29 cellular contexts compared by ENCODE assay signal in genomic region chr20:14727485-14728170, GRCh38.
"Had no signal": no experiment of that assay in that cellular context is flagged by ENCODE, and none has a peak within 500 bp of the region (broad histone marks: within the 10 kb centered on the region; RNA-seq: fewer than 3 reads in every experiment).

No MANE protein-coding gene starts in this region.

- H3K27ac Mint-ChIP-seq: effector memory CD8-positive, alpha-beta T cell; memory B cell; naive B cell; natural killer cell treated with Interleukin-12 subunit alpha and Interleukin-12 subunit beta and Interleukin-15 and Interleukin-18, amount 100 ng/mL, for 72 hours; progenitor cell of endocrine pancreas; stimulated activated effector memory CD8-positive, alpha-beta T cell treated with anti-CD3 and anti-CD28 coated beads, Interleukin-12 subunit alpha, Interleukin-12 subunit beta, amount 100 ng/mL, for 72 hours; type B pancreatic cell had no signal

- H3K36me3 ChIP-seq: esophagus squamous epithelium, gastroesophageal sphincter, heart left ventricle, neutrophil, pancreas, sigmoid colon, stomach, thyroid gland had no signal

- H3K4me2 ChIP-seq: hepatocyte had no signal

- H3K27me3 Mint-ChIP-seq: effector memory CD8-positive, alpha-beta T cell; memory B cell; natural killer cell treated with Interleukin-12 subunit alpha and Interleukin-12 subunit beta and Interleukin-15 and Interleukin-18, amount 100 ng/mL, for 72 hours; progenitor cell of endocrine pancreas; type B pancreatic cell had no signal

- H3K27me3 ChIP-seq: esophagus squamous epithelium, foreskin keratinocyte, gastroesophageal sphincter, heart left ventricle, hepatocyte, neutrophil, pancreas, sigmoid colon, stomach, thyroid gland had no signal

- ATAC-seq: effector memory CD8-positive, alpha-beta T cell; foreskin keratinocyte; gastroesophageal sphincter; heart left ventricle; left lobe of liver; mucosa of descending colon; natural killer cell treated with Interleukin-12 subunit alpha and Interleukin-12 subunit beta and Interleukin-15 and Interleukin-18, amount 100 ng/mL, for 72 hours; pancreas; stimulated activated effector memory CD8-positive, alpha-beta T cell treated with anti-CD3 and anti-CD28 coated beads, Interleukin-12 subunit alpha, Interleukin-12 subunit beta, amount 100 ng/mL, for 72 hours had no signal

- H3K4me3 Mint-ChIP-seq: effector memory CD8-positive, alpha-beta T cell; memory B cell; naive B cell; natural killer cell treated with Interleukin-12 subunit alpha and Interleukin-12 subunit beta and Interleukin-15 and Interleukin-18, amount 100 ng/mL, for 72 hours; neural crest cell; stimulated activated effector memory CD8-positive, alpha-beta T cell treated with anti-CD3 and anti-CD28 coated beads, Interleukin-12 subunit alpha, Interleukin-12 subunit beta, amount 100 ng/mL, for 72 hours; type B pancreatic cell had no signal

- H3K36me3 Mint-ChIP-seq: memory B cell; naive B cell; stimulated activated effector memory CD8-positive, alpha-beta T cell treated with anti-CD3 and anti-CD28 coated beads, Interleukin-12 subunit alpha, Interleukin-12 subunit beta, amount 100 ng/mL, for 72 hours; type B pancreatic cell had no signal

- FAIRE-seq: endometrium, kidney had no signal

- H3K27ac ChIP-seq: esophagus squamous epithelium, foreskin keratinocyte, gastroesophageal sphincter, heart left ventricle, hepatocyte, neutrophil, pancreas, sigmoid colon, stomach, thyroid gland had no signal

- H3K9me3 ChIP-seq: esophagus squamous epithelium, gastroesophageal sphincter, heart left ventricle, mucosa of descending colon, neutrophil, pancreas, sigmoid colon, stomach, thyroid gland had no signal

- DNase-seq: cerebellar nuclear complex; cortex of kidney; effector memory CD8-positive, alpha-beta T cell; erythroblast; esophagus squamous epithelium; foreskin keratinocyte; heart left ventricle; kidney; mucosa of descending colon; naive B cell; pancreas; sigmoid colon; stimulated activated CD4-positive, alpha-beta T cell treated with anti-CD3 and anti-CD28 coated beads, Interleukin-2, amount 100 ng/mL, for 24 hours; stimulated activated CD4-positive, alpha-beta T cell treated with anti-CD3 and anti-CD28 coated beads, Interleukin-4, amount 100 ng/mL, for 24 hours; stimulated activated naive CD4-positive, alpha-beta T cell treated with Interleukin-2 at 50 U/mL for 16 hours; stomach; thyroid gland had no signal

- H3K4me3 ChIP-seq: esophagus squamous epithelium, gastroesophageal sphincter, heart left ventricle, hepatocyte, lung, mucosa of descending colon, pancreas, sigmoid colon, stomach, thyroid gland had no signal

- H3K9me3 Mint-ChIP-seq: memory B cell had no signal

- H3K4me1 Mint-ChIP-seq: memory B cell; stimulated activated effector memory CD8-positive, alpha-beta T cell treated with anti-CD3 and anti-CD28 coated beads, Interleukin-12 subunit alpha, Interleukin-12 subunit beta, amount 100 ng/mL, for 72 hours had no signal

- H3K4me1 ChIP-seq: esophagus squamous epithelium, foreskin keratinocyte, gastroesophageal sphincter, heart left ventricle, thyroid gland had no signal
